22 cellular contexts compared by ENCODE assay signal in genomic region chr3:145882416-145882815, GRCh38.
DNase-seq lines count a peak whose midpoint lies in the region; ATAC-seq and TF ChIP-seq lines count a peak whose summit lies in the region.
"Had no signal": no experiment of that assay in that cellular context is flagged by ENCODE, and none has a peak within 500 bp of the region (broad histone marks: within the 10 kb centered on the region; RNA-seq: fewer than 3 reads in every experiment).

No MANE protein-coding gene starts in this region.

- TF ChIP-seq CTCF in retinal pigment epithelial cell (conservative IDR thresholded peaks at IDR 0.05; ENCODE audit: low read depth, low read length) = no peak

- H3K4me3 Mint-ChIP-seq in natural killer cell treated with Interleukin-12 subunit alpha and Interleukin-12 subunit beta and Interleukin-15 and Interleukin-18, amount 100 ng/mL, for 72 hours = no peak overlapping the region
- H3K4me3 Mint-ChIP-seq: activated naive CD4-positive, alpha-beta T cell treated with anti-CD3 and anti-CD28 coated beads, Interleukin-2, amount 10 ng/mL, durations not matched to agents 7 days and 5 days; activated T-cell treated with anti-CD3 and anti-CD28 coated beads, Interleukin-2, amount 50 U/mL, for 4 hours; CD8-positive, alpha-beta memory T cell had no signal

- H3K27ac Mint-ChIP-seq in natural killer cell treated with Interleukin-12 subunit alpha and Interleukin-12 subunit beta and Interleukin-15 and Interleukin-18, amount 100 ng/mL, for 72 hours = no peak overlapping the region
- H3K27ac Mint-ChIP-seq: activated naive CD4-positive, alpha-beta T cell treated with anti-CD3 and anti-CD28 coated beads, Interleukin-2, amount 10 ng/mL, durations not matched to agents 7 days and 5 days; CD8-positive, alpha-beta memory T cell had no signal

- H3K4me1 Mint-ChIP-seq in natural killer cell treated with Interleukin-12 subunit alpha and Interleukin-12 subunit beta and Interleukin-15 and Interleukin-18, amount 100 ng/mL, for 72 hours (ENCODE audit: low read depth in 2 of 2) = no peaks in the 10 kb centered on the region
- H3K4me1 Mint-ChIP-seq: activated naive CD4-positive, alpha-beta T cell treated with anti-CD3 and anti-CD28 coated beads, Interleukin-2, amount 10 ng/mL, durations not matched to agents 7 days and 5 days; CD8-positive, alpha-beta memory T cell had no signal

- no peak overlapping the region for H3K4me3 ChIP-seq in retinal pigment epithelial cell (ENCODE audit: low read length)
- H3K4me3 ChIP-seq: ascending aorta, gastrocnemius medialis, right atrium auricular region had no signal

- no peaks in the 10 kb centered on the region for H3K36me3 Mint-ChIP-seq in natural killer cell treated with Interleukin-12 subunit alpha and Interleukin-12 subunit beta and Interleukin-15 and Interleukin-18, amount 100 ng/mL, for 72 hours
- H3K36me3 Mint-ChIP-seq: activated naive CD4-positive, alpha-beta T cell treated with anti-CD3 and anti-CD28 coated beads, Interleukin-2, amount 10 ng/mL, durations not matched to agents 7 days and 5 days; CD8-positive, alpha-beta memory T cell had no signal

- peak; percentile 15 for DNase-seq in EL
- peak; percentile 3 for DNase-seq in NCI-H69 (lab: John Stamatoyannopoulos, UW)
- DNase-seq in dedifferentiated amniotic fluid mesenchymal stem cell (ENCODE audit: extremely low spot score) = peak; percentile 65
- peak; percentile 47 for DNase-seq in retinal pigment epithelial cell (ENCODE audit: low read depth)
- no peak for DNase-seq in DMS 273 (lab: John Stamatoyannopoulos, UW; ENCODE audit: unreplicated experiment)
- no peak for DNase-seq in natural killer cell treated with Interleukin-12 subunit alpha and Interleukin-12 subunit beta and Interleukin-15 and Interleukin-18, amount 100 ng/mL, for 72 hours (ENCODE audit: low spot score)
- DNase-seq: activated CD4-positive, CD25-positive, alpha-beta regulatory T cell; activated CD8-positive, alpha-beta memory T cell treated with anti-CD3 and anti-CD28 coated beads for 24 hours; activated naive CD4-positive, alpha-beta T cell treated with anti-CD3 and anti-CD28 coated beads, Interleukin-2, amount 10 ng/mL, durations not matched to agents 7 days and 5 days; activated T-cell treated with anti-CD3 and anti-CD28 coated beads, Interleukin-2, amount 50 U/mL, for 4 hours; CD8-positive, alpha-beta memory T cell; cortex of kidney; DND-41; gastrocnemius medialis; kidney; NCI-H1417 treated with DMSO at 0.1 percent for 48 hours; NCI-H526 treated with DMSO at 0.1 percent for 48 hours had no signal

- H3K27me3 Mint-ChIP-seq in natural killer cell treated with Interleukin-12 subunit alpha and Interleukin-12 subunit beta and Interleukin-15 and Interleukin-18, amount 100 ng/mL, for 72 hours = no peaks in the 10 kb centered on the region
- H3K27me3 Mint-ChIP-seq: activated naive CD4-positive, alpha-beta T cell treated with anti-CD3 and anti-CD28 coated beads, Interleukin-2, amount 10 ng/mL, durations not matched to agents 7 days and 5 days; CD8-positive, alpha-beta memory T cell had no signal

- H3K9me3 Mint-ChIP-seq in natural killer cell treated with Interleukin-12 subunit alpha and Interleukin-12 subunit beta and Interleukin-15 and Interleukin-18, amount 100 ng/mL, for 72 hours = peaks cover 13% of the 10 kb centered on the region
- H3K9me3 Mint-ChIP-seq: activated naive CD4-positive, alpha-beta T cell treated with anti-CD3 and anti-CD28 coated beads, Interleukin-2, amount 10 ng/mL, durations not matched to agents 7 days and 5 days had no signal

- no peak for ATAC-seq in GM19351 (IDR thresholded peaks at IDR 0.05; ENCODE audit: unreplicated experiment)
- no peak for ATAC-seq in HG03378 (IDR thresholded peaks at IDR 0.05; ENCODE audit: unreplicated experiment)
- ATAC-seq in natural killer cell treated with Interleukin-12 subunit alpha and Interleukin-12 subunit beta and Interleukin-15 and Interleukin-18, amount 100 ng/mL, for 72 hours = no peak
- ATAC-seq: activated T-cell treated with anti-CD3 and anti-CD28 coated beads, Interleukin-2, amount 50 U/mL, for 4 hours; gastrocnemius medialis; HCT116 had no signal

Comparison
In these comparisons a context has a peak if more than half of its experiments do, and no peak if none do; other contexts are left out.
1. DNase-seq: peak in EL (single experiment), NCI-H69 (single experiment), dedifferentiated amniotic fluid mesenchymal stem cell (single experiment) and retinal pigment epithelial cell (single experiment); none in DMS 273 (single experiment) and natural killer cell treated with Interleukin-12 subunit alpha and Interleukin-12 subunit beta and Interleukin-15 and Interleukin-18, amount 100 ng/mL, for 72 hours (single experiment).